ENCODE assay signal across 2 cellular contexts in the genomic region with DNA sequence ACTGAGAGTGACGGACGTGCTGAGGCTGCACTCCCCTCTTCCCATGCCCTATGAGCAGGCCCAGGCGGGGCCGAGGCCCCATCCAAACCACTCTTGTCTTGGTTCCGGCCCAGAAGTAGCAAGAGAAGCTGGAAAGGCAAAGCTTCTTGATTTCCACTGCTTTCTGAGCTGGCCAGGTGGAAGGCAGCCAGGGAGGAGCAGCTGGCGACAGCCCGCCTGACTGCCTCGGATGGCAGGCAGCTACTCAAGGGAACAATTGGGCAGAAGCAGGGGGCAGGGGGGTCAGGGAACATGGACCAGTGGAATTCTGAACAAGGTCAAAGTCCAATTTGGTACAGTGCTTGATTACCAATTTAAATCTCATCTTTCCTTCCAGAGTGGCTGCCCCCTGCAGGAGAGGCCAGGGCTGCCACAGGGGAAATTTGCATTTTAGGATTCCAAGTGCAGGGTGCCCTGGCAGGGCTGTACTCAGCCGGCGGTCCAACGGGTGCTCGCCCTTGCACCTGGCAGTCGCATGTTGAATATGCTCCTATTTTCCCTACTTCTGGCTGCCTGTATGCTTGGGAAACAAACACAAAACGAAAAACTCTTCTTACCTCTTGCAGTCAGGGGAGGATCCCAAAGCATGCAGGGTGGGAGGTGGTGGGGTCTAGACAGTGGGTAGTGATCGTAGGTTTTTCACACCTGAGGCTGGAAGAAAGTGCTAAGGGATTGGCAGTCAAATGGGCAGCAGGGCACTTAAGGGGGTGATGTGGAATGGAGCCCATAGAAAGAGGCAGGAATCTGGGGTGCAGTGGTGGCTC.
TF ChIP-seq lines count a peak whose summit lies in the region.

No MANE protein-coding gene starts in this region.

TF ChIP-seq in SK-N-SH, 30 proteins besides CTCF, POLR2A, EP300 and RAD21 (continued from another document):
- TF ChIP-seq, protein P1, sequence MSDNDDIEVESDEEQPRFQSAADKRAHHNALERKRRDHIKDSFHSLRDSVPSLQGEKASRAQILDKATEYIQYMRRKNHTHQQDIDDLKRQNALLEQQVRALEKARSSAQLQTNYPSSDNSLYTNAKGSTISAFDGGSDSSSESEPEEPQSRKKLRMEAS (IDR thresholded peaks at IDR 0.05; ENCODE audit: low read depth): no peak
- TF ChIP-seq TEAD4 (IDR thresholded peaks at IDR 0.05; ENCODE audit: borderline replicate concordance, insufficient read depth): no peak
- TF ChIP-seq, protein P2, sequence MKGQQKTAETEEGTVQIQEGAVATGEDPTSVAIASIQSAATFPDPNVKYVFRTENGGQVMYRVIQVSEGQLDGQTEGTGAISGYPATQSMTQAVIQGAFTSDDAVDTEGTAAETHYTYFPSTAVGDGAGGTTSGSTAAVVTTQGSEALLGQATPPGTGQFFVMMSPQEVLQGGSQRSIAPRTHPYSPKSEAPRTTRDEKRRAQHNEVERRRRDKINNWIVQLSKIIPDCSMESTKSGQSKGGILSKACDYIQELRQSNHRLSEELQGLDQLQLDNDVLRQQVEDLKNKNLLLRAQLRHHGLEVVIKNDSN (IDR thresholded peaks at IDR 0.05; ENCODE audit: borderline replicate concordance, low read depth): no peak
- no peak for TF ChIP-seq SMC3 (IDR thresholded peaks at IDR 0.05; ENCODE audit: low read depth, low read length)
- TF ChIP-seq YY1 (IDR thresholded peaks at IDR 0.05; ENCODE audit: low read depth): no peak
- no peak for TF ChIP-seq SIN3A (IDR thresholded peaks at IDR 0.05; ENCODE audit: borderline replicate concordance, low read depth, low read length)

TF ChIP-seq in SK-N-SH treated with all-trans-retinoic acid at 6 μM for 48 hours, 23 proteins besides CTCF, POLR2A, EP300 and RAD21 (continued from another document):
- TF ChIP-seq, protein P3, sequence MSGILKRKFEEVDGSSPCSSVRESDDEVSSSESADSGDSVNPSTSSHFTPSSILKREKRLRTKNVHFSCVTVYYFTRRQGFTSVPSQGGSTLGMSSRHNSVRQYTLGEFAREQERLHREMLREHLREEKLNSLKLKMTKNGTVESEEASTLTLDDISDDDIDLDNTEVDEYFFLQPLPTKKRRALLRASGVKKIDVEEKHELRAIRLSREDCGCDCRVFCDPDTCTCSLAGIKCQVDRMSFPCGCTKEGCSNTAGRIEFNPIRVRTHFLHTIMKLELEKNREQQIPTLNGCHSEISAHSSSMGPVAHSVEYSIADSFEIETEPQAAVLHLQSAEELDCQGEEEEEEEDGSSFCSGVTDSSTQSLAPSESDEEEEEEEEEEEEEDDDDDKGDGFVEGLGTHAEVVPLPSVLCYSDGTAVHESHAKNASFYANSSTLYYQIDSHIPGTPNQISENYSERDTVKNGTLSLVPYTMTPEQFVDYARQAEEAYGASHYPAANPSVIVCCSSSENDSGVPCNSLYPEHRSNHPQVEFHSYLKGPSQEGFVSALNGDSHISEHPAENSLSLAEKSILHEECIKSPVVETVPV (CRISPR knock-in tag; IDR thresholded peaks at IDR 0.05): no peak
- TF ChIP-seq, protein P4, sequence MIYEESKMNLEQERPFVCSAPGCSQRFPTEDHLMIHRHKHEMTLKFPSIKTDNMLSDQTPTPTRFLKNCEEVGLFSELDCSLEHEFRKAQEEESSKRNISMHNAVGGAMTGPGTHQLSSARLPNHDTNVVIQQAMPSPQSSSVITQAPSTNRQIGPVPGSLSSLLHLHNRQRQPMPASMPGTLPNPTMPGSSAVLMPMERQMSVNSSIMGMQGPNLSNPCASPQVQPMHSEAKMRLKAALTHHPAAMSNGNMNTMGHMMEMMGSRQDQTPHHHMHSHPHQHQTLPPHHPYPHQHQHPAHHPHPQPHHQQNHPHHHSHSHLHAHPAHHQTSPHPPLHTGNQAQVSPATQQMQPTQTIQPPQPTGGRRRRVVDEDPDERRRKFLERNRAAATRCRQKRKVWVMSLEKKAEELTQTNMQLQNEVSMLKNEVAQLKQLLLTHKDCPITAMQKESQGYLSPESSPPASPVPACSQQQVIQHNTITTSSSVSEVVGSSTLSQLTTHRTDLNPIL (CRISPR knock-in tag; IDR thresholded peaks at IDR 0.05; ENCODE audit: low read depth): no peak
- TF ChIP-seq GLIS3 (CRISPR knock-in tag; IDR thresholded peaks at IDR 0.05): no peak
- TF ChIP-seq CSDC2 (CRISPR knock-in tag; IDR thresholded peaks at IDR 0.05): no peak
- TF ChIP-seq, protein P5, sequence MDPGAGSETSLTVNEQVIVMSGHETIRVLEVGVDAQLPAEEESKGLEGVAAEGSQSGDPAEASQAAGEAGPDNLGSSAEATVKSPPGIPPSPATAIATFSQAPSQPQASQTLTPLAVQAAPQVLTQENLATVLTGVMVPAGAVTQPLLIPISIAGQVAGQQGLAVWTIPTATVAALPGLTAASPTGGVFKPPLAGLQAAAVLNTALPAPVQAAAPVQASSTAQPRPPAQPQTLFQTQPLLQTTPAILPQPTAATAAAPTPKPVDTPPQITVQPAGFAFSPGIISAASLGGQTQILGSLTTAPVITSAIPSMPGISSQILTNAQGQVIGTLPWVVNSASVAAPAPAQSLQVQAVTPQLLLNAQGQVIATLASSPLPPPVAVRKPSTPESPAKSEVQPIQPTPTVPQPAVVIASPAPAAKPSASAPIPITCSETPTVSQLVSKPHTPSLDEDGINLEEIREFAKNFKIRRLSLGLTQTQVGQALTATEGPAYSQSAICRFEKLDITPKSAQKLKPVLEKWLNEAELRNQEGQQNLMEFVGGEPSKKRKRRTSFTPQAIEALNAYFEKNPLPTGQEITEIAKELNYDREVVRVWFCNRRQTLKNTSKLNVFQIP (CRISPR knock-in tag; IDR thresholded peaks at IDR 0.05; ENCODE audit: borderline replicate concordance, low read depth): no peak
